ENCODE assay signal across 22 cellular contexts in genomic region chr14:37586783-37587428, GRCh38. TPM values are rescaled to one million over a fixed set of nuclear protein-coding genes. Genes with fewer than 3 reads are reported as not detected.
DNase-seq lines count a peak whose midpoint lies in the region; ATAC-seq, FAIRE-seq and TF ChIP-seq lines count a peak whose summit lies in the region.
"Had no signal": no experiment of that assay in that cellular context is flagged by ENCODE, and none has a peak within 500 bp of the region (broad histone marks: within the 10 kb centered on the region; RNA-seq: fewer than 3 reads in every experiment).

No MANE protein-coding gene starts in this region.

- peak overlapping the region; percentile 89 for H2AFZ ChIP-seq in HepG2 (ENCODE audit: low read length)

- TF ChIP-seq CTCF in RWPE2 (IDR thresholded peaks at IDR 0.05; ENCODE audit: poor library complexity, severe bottlenecking) (no peak), HepG2 (CRISPR knock-in tag; IDR thresholded peaks at IDR 0.05) (no peak), transverse colon (IDR thresholded peaks at IDR 0.05) (no peak), coronary artery (IDR thresholded peaks at IDR 0.05) (no peak)

- no peak for TF ChIP-seq EP300 in HepG2 (IDR thresholded peaks at IDR 0.05; ENCODE audit: low read depth in 2 of 2, low read length in 2 of 2)
- TF ChIP-seq EP300 in HepG2 (CRISPR knock-in tag; IDR thresholded peaks at IDR 0.05; ENCODE audit: borderline replicate concordance): no peak
- TF ChIP-seq EP300 in transverse colon (IDR thresholded peaks at IDR 0.05; ENCODE audit: low read depth): no peak

- peak overlapping the region; percentile 88 for H3K4me3 ChIP-seq in RWPE2 (ENCODE audit: severe bottlenecking)
- peak overlapping the region; percentile 64 to 91 (median 72); a peak in 4 of 6 replicates for H3K4me3 ChIP-seq in HepG2 (replicated peaks in 1 of 3; ENCODE audit: insufficient read depth in 1 of 3, low read depth in 2 of 3, low read length in 3 of 3)
- peak overlapping the region in 3 of 4 donors; percentile 57 to 68 (median 66) for H3K4me3 ChIP-seq in transverse colon
- no peak overlapping the region for H3K4me3 ChIP-seq in effector memory CD4-positive, alpha-beta T cell (ENCODE audit: insufficient read depth, low read depth, low read length, poor library complexity, severe bottlenecking)
- H3K4me3 ChIP-seq in coronary artery: no peak overlapping the region
- H3K4me3 ChIP-seq: ovary, SK-N-MC, thoracic aorta had no signal

- peaks cover 34% of the 10 kb centered on the region for H3K79me2 ChIP-seq in HepG2 (ENCODE audit: insufficient read depth, low read length)

- no peak for FAIRE-seq in HepG2 (lab: Jason Lieb, UNC)
- FAIRE-seq: H54 had no signal

- TF ChIP-seq RAD21 in HepG2 (CRISPR knock-in tag; IDR thresholded peaks at IDR 0.05): no peak

- no peaks in the 10 kb centered on the region for H4K20me1 ChIP-seq in HepG2 (ENCODE audit: insufficient read depth, low read length)

- POLR2A ChIA-PET in HepG2 (lab: Yijun Ruan, JAX): interaction anchor here (0.9 to 4.2 kb wide), 19 partner anchors 9 to 1583 kb away, joined by 3 to 35 read pairs (median 6); partner anchors contain the start of genes FOXA1, TRAPPC6B and TTC6

- 48% methylated on average over 4 of the region's 4 CpGs for WGBS in HepG2 (ENCODE audit: low lambda C conversion rate)
- 2 to 3% methylated on average over 4 of the region's 4 CpGs for WGBS in transverse colon (ENCODE audit: low coverage in 1 of 2), 2 donors

- ATAC-seq in RWPE2 (ENCODE audit: low read depth) (no peak), HepG2 (no peak)
- ATAC-seq: left cardiac atrium had no signal

- H3K9ac ChIP-seq in HepG2 (ENCODE audit: insufficient read depth, low read depth, low read length): peak overlapping the region; percentile 88

- intact Hi-C loops in HepG2 (cut with micrococcal nuclease; ENCODE audit: unreplicated experiment) (loop anchor here (2.0 to 5.0 kb wide), 2 partner anchors 40 to 245 kb away; no protein-coding TSS in a partner anchor), transverse colon (cut with DNase I; ENCODE audit: low total_unique reads) (no loop called here)

- DNase-seq in NCI-H1092 treated with DMSO at 0.1 percent for 48 hours (lab: John Stamatoyannopoulos, UW) (peak; percentile 88), NCI-H1092 (lab: John Stamatoyannopoulos, UW) (no peak), RWPE2 (ENCODE audit: low spot score) (no peak), HepG2 (ENCODE audit: low spot score) (no peak), transverse colon (no peak), coronary artery (ENCODE audit: low spot score) (no peak), NCI-H446 treated with DMSO at 0.1 percent for 48 hours (lab: John Stamatoyannopoulos, UW) (no peak)
- DNase-seq in effector memory CD4-positive, alpha-beta T cell: no peak
- DNase-seq: activated CD4-positive, alpha-beta T cell treated with anti-CD3 and anti-CD28 coated beads, Interleukin-2, amount 10 ng/mL, durations not matched to agents 24 days and 14 days; activated CD8-positive, alpha-beta memory T cell treated with anti-CD3 and anti-CD28 coated beads, Interleukin-2, amount 50 U/mL, for 48 hours; activated gamma-delta T cell treated with Interleukin-2 at 50 U/mL for 16 hours; amniotic stem cell; C1 segment of cervical spinal cord; NCI-H1105; NCI-H226; ovary; T1000 had no signal

- CTCF ChIA-PET in HepG2 (lab: Yijun Ruan, JAX; ENCODE audit: low intra/inter-chr PET ratio, low total read pairs): no interaction called here

- H3K9me3 ChIP-seq in RWPE2 (ENCODE audit: severe bottlenecking) (no peaks in the 10 kb centered on the region), HepG2 (ENCODE audit: low read length) (no peaks in the 10 kb centered on the region), transverse colon (no peaks in the 10 kb centered on the region)
- H3K9me3 ChIP-seq in effector memory CD4-positive, alpha-beta T cell (ENCODE audit: control insufficient read depth, low read length): no peaks in the 10 kb centered on the region
- H3K9me3 ChIP-seq: ovary, thoracic aorta had no signal

- TF ChIP-seq POLR2A in HepG2 (IDR thresholded peaks at IDR 0.05; ENCODE audit: insufficient read depth in 1 of 2, low read depth in 2 of 2, low read length in 2 of 2) (no peak), transverse colon (IDR thresholded peaks at IDR 0.05) (no peak)

- no peaks in the 10 kb centered on the region for H3K27me3 ChIP-seq in RWPE2 (ENCODE audit: insufficient read depth, poor library complexity, severe bottlenecking)
- no peaks in the 10 kb centered on the region; a peak in 1 of 5 replicates for H3K27me3 ChIP-seq in HepG2 (ENCODE audit: control insufficient read depth in 1 of 2, insufficient read depth in 2 of 2, low read length in 2 of 2)
- peaks cover 95% of the 10 kb centered on the region for H3K27me3 ChIP-seq in transverse colon
- H3K27me3 ChIP-seq in effector memory CD4-positive, alpha-beta T cell (replicated peaks; ENCODE audit: control insufficient read depth, insufficient read depth, low read length, poor library complexity, severe bottlenecking): peaks cover 36% of the 10 kb centered on the region

- peak overlapping the region; percentile 84 for H3K4me2 ChIP-seq in HepG2 (ENCODE audit: low read depth, low read length)

- in situ Hi-C loops in HepG2 (cut with HindIII; ENCODE audit: extremely low pct_ligation_motif_present, low pct_unique_long_range_greater_than_20kb): no loop called here
- in situ Hi-C loops in transverse colon (cut with MboI; ENCODE audit: low pct_ligation_motif_present in 1 of 4, low pct_unique_long_range_greater_than_20kb in 1 of 4, low sequenced_read_pairs in 3 of 4): loop anchor here in 1 of 4 donors (10.0 kb wide), 1 partner anchor 342 kb away; no protein-coding TSS in a partner anchor

- H3K36me3 ChIP-seq in RWPE2 (ENCODE audit: low read depth) (peaks cover 26% of the 10 kb centered on the region), HepG2 (replicated peaks in 1 of 2; ENCODE audit: control insufficient read depth in 1 of 2, insufficient read depth in 2 of 2, low read length in 2 of 2) (peaks cover 4 to 7% of the 10 kb centered on the region in 2 experiments), transverse colon (no peaks in the 10 kb centered on the region)
- no peaks in the 10 kb centered on the region for H3K36me3 ChIP-seq in effector memory CD4-positive, alpha-beta T cell (ENCODE audit: control insufficient read depth, insufficient read depth, low read length)
- H3K36me3 ChIP-seq: ovary, thoracic aorta had no signal

- BruUV-seq in HepG2 (replicated peaks; lab: Mats Ljungman, UMichigan): no TSS peak

- H3K27ac ChIP-seq in RWPE2 (ENCODE audit: poor library complexity, severe bottlenecking) (peak overlapping the region; percentile 93), HepG2 (ENCODE audit: extremely low read length, insufficient read depth, low read length) (peak overlapping the region; percentile 89), transverse colon (peak overlapping the region; percentile 87 to 94 (median 90)), coronary artery (no peak overlapping the region)
- H3K27ac ChIP-seq in effector memory CD4-positive, alpha-beta T cell (ENCODE audit: insufficient read depth, low read length, poor library complexity, severe bottlenecking): no peak overlapping the region
- H3K27ac ChIP-seq: ovary, SK-N-MC had no signal

- H3K4me1 ChIP-seq in RWPE2 (ENCODE audit: insufficient read depth, poor library complexity, severe bottlenecking) (peaks cover 49% of the 10 kb centered on the region), HepG2 (ENCODE audit: insufficient read depth, low read length) (peaks cover 51% of the 10 kb centered on the region), transverse colon (peaks cover 4 to 37% (median 18%) of the 10 kb centered on the region in 4 donors)
- no peaks in the 10 kb centered on the region for H3K4me1 ChIP-seq in effector memory CD4-positive, alpha-beta T cell (ENCODE audit: control insufficient read depth, insufficient read depth, low read length, poor library complexity, severe bottlenecking)

RNA-seq across cellular contexts. Expression of gene FOXA1, which starts 8.1 kb away (rescaled TPM):
- 58.1 and 58.6 TPM in 2 replicates for total RNA-seq in HepG2 (2016; rRNA removed; fragmentation: Illumina TruSeq; extraction: Trizol)
- total RNA-seq in HepG2 (2016; cell fraction: cytosol; rRNA removed; fragmentation: Illumina TruSeq; extraction: Trizol; ENCODE audit: low read depth): 14.5 and 16.1 TPM in 2 replicates
- total RNA-seq in HepG2 (2016; cell fraction: insoluble cytoplasmic fraction; rRNA removed; fragmentation: Illumina TruSeq; extraction: Trizol): 51.7 and 53.7 TPM in 2 replicates
- 58.2 and 61.8 TPM in 2 replicates for total RNA-seq in HepG2 (2016; cell fraction: membrane; rRNA removed; fragmentation: Illumina TruSeq; extraction: Trizol)
- 59.1 and 60.1 TPM in 2 replicates for total RNA-seq in HepG2 (2016; cell fraction: nucleus; rRNA removed; fragmentation: Illumina TruSeq; extraction: Trizol)
- polyA plus RNA-seq in HepG2 (2011; rRNA removed): 43.4 and 47.6 TPM in 2 replicates
- 41.8 and 44.7 TPM in 2 replicates for polyA plus RNA-seq in HepG2 (2011; cell fraction: cytosol; rRNA removed)
- 54.5 and 66.1 TPM in 2 replicates for polyA plus RNA-seq in HepG2 (2011; cell fraction: nucleus; rRNA removed)
- 32.0 and 32.4 TPM in 2 replicates for polyA plus RNA-seq in HepG2 (2012)
- 9.3 and 9.9 TPM in 2 replicates for polyA plus RNA-seq in HepG2 (2016; cell fraction: cytosol; fragmentation: Illumina TruSeq; extraction: Trizol; ENCODE audit: low read depth)
- polyA plus RNA-seq in HepG2 (2016; cell fraction: insoluble cytoplasmic fraction; fragmentation: Illumina TruSeq; extraction: Trizol; ENCODE audit: low read depth): 93.1 and 102 TPM in 2 replicates
- 37.3 and 39.0 TPM in 2 replicates for polyA plus RNA-seq in HepG2 (2016; cell fraction: membrane; fragmentation: Illumina TruSeq; extraction: Trizol; ENCODE audit: low read depth)
- polyA plus RNA-seq in HepG2 (2016; cell fraction: nucleus; fragmentation: Illumina TruSeq; extraction: Trizol; ENCODE audit: insufficient read depth, low read depth): 98.8 and 112 TPM in 2 replicates
- 4.0 and 60.9 TPM in 2 replicates for polyA minus RNA-seq in HepG2 (2011; rRNA and poly(A)+ RNA removed; ENCODE audit: low replicate concordance)
- polyA minus RNA-seq in HepG2 (2011; cell fraction: cytosol; rRNA and poly(A)+ RNA removed): 54.0 and 57.6 TPM in 2 replicates
- polyA minus RNA-seq in HepG2 (2011; cell fraction: nucleus; rRNA and poly(A)+ RNA removed): 76.0 and 85.0 TPM in 2 replicates
- total RNA-seq in transverse colon: 100 to 1,000 TPM in 1 of 4 donors, 10 to 100 TPM in 3; 53.2 to 157 (median 71.4) TPM
- total RNA-seq: activated CD4-positive, alpha-beta T cell treated with anti-CD3 and anti-CD28 coated beads, Interleukin-2, amount 10 ng/mL, durations not matched to agents 24 days and 14 days; left cardiac atrium; OCI-LY7; thoracic aorta had no signal
- polyA plus RNA-seq: ovary had no signal

RNA-seq across cellular contexts. Expression of gene TTC6, which starts 8.5 kb away (rescaled TPM):
- total RNA-seq in HepG2 (2016; rRNA removed; fragmentation: Illumina TruSeq; extraction: Trizol) (13.2 and 27.4 TPM in 2 replicates), transverse colon (10 to 100 TPM in 1 of 4 donors, 1 to 10 TPM in 3; 1.5 to 12.5 (median 4.9) TPM)
- total RNA-seq in HepG2 (2016; cell fraction: cytosol; rRNA removed; fragmentation: Illumina TruSeq; extraction: Trizol; ENCODE audit: low read depth): 21.5 and 24.0 TPM in 2 replicates
- total RNA-seq in HepG2 (2016; cell fraction: insoluble cytoplasmic fraction; rRNA removed; fragmentation: Illumina TruSeq; extraction: Trizol): 11.2 and 26.5 TPM in 2 replicates
- total RNA-seq in HepG2 (2016; cell fraction: membrane; rRNA removed; fragmentation: Illumina TruSeq; extraction: Trizol): 16.2 and 16.4 TPM in 2 replicates
- 87.8 and 88.1 TPM in 2 replicates for total RNA-seq in HepG2 (2016; cell fraction: nucleus; rRNA removed; fragmentation: Illumina TruSeq; extraction: Trizol)
- 8.6 and 9.3 TPM in 2 replicates for polyA plus RNA-seq in HepG2 (2011; rRNA removed)
- 2.6 and 3.9 TPM in 2 replicates for polyA plus RNA-seq in HepG2 (2011; cell fraction: cytosol; rRNA removed)
- polyA plus RNA-seq in HepG2 (2011; cell fraction: nucleus; rRNA removed): 28.3 and 28.6 TPM in 2 replicates
- 7.9 and 8.5 TPM in 2 replicates for polyA plus RNA-seq in HepG2 (2012)
- 3.5 and 4.5 TPM in 2 replicates for polyA plus RNA-seq in HepG2 (2016; cell fraction: cytosol; fragmentation: Illumina TruSeq; extraction: Trizol; ENCODE audit: low read depth)
- polyA plus RNA-seq in HepG2 (2016; cell fraction: insoluble cytoplasmic fraction; fragmentation: Illumina TruSeq; extraction: Trizol; ENCODE audit: low read depth): 5.4 and 8.4 TPM in 2 replicates
- 4.9 and 5.2 TPM in 2 replicates for polyA plus RNA-seq in HepG2 (2016; cell fraction: membrane; fragmentation: Illumina TruSeq; extraction: Trizol; ENCODE audit: low read depth)
- 52.2 and 52.8 TPM in 2 replicates for polyA plus RNA-seq in HepG2 (2016; cell fraction: nucleus; fragmentation: Illumina TruSeq; extraction: Trizol; ENCODE audit: insufficient read depth, low read depth)
- polyA minus RNA-seq in HepG2 (2011; rRNA and poly(A)+ RNA removed; ENCODE audit: low replicate concordance): 0.61 and 8.5 TPM in 2 replicates
- polyA minus RNA-seq in HepG2 (2011; cell fraction: cytosol; rRNA and poly(A)+ RNA removed): 4.9 and 5.1 TPM in 2 replicates
- 136 TPM in 2 replicates for polyA minus RNA-seq in HepG2 (2011; cell fraction: nucleus; rRNA and poly(A)+ RNA removed)
- total RNA-seq: activated CD4-positive, alpha-beta T cell treated with anti-CD3 and anti-CD28 coated beads, Interleukin-2, amount 10 ng/mL, durations not matched to agents 24 days and 14 days; left cardiac atrium; OCI-LY7 had no signal
- polyA plus RNA-seq: ovary had no signal

Comparison
In these comparisons a context has a peak if more than half of its experiments do, and no peak if none do; other contexts are left out.
1. H3K27ac ChIP-seq: peak in RWPE2 (single experiment), HepG2 (single experiment) and transverse colon (4 of 4); none in effector memory CD4-positive, alpha-beta T cell (single experiment) and coronary artery (0 of 2).
2. H3K4me3 ChIP-seq: peak in RWPE2 (single experiment), HepG2 (3 of 3) and transverse colon (3 of 4); none in effector memory CD4-positive, alpha-beta T cell (single experiment) and coronary artery (single experiment).